1 cellular context compared by ENCODE assay signal in the genomic region with DNA sequence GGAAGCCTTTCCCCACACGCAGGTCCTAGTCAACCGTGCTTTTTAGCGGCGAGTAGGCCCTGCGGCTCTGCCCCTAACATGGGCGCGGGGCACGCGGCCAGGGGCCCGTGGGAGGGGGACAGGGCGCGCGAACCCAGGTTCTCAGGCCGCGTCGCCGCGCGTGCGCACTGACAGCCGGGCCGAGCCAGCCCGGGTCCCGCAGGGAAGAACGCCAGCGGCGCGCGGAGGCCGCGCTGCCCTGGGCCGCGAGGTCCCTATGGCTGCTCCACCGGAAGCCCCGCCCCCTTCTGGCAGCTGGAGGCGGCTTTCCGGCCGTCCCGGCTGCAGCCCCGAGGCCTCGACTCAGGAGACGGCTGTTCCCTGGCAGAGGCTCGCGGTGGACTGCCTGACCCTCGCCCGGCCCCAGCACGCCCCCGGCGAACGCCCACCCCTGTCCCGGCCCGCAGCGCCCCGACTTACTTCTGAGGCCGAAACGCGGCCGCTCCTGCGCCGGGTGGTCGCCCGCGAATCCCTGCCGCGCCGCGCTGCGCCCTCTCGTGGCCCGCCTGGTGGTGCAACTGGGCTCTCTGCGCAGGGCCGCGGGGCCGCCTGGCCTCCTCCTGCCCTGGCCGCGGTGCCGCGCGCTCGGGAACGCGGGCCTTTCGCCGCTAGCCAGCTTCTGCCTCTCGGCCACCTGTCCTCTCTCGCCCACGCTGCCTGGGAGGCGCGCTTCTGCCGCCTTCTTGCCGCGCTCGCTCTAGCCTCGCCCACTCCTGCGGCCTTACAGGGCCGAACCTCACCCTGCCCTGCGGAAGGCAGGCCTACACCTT.
A peak's percentile ranks its signal among the peaks of the same experiment; 100 is the strongest.
TF ChIP-seq lines count a peak whose summit lies in the region.

No MANE protein-coding gene starts in this region.

TF ChIP-seq in K562, 482 proteins besides CTCF, POLR2A, EP300 and RAD21 (continues in another document):
- TF ChIP-seq SNRNP70 (optimal IDR thresholded peaks at IDR 0.05; ENCODE audit: low read depth, low read length) (no peak), SIRT6 (IDR thresholded peaks at IDR 0.05; ENCODE audit: low read depth, low read length) (no peak), SOX6 (IDR thresholded peaks at IDR 0.05) (peak; percentile 49), ETV1 (tag; conservative IDR thresholded peaks at IDR 0.05; ENCODE audit: low read depth) (peak; percentile 77), PRPF4 (IDR thresholded peaks at IDR 0.05; ENCODE audit: insufficient read depth, low read depth, low read length, poor library complexity, severe bottlenecking) (peak; percentile 45), ZNF12 (CRISPR knock-in tag; IDR thresholded peaks at IDR 0.05) (peak; percentile 80), ZNF134 (CRISPR knock-in tag; conservative IDR thresholded peaks at IDR 0.05) (no peak; the same call in 1 of the 2 replicates), ZNF146 (CRISPR knock-in tag; IDR thresholded peaks at IDR 0.05; ENCODE audit: unreplicated experiment) (peak; percentile 8), ZNF830 (CRISPR knock-in tag; IDR thresholded peaks at IDR 0.05) (no peak), CTBP1 (IDR thresholded peaks at IDR 0.05; ENCODE audit: borderline replicate concordance) (peak; percentile 98), TCFL5 (CRISPR knock-in tag; conservative IDR thresholded peaks at IDR 0.05) (no peak), SLC30A9 (CRISPR knock-in tag; IDR thresholded peaks at IDR 0.05) (no peak), SMARCA5 (IDR thresholded peaks at IDR 0.05) (no peak), KAT2B (IDR thresholded peaks at IDR 0.05; ENCODE audit: low read depth, low read length) (no peak), ETV6 (IDR thresholded peaks at IDR 0.05; ENCODE audit: borderline replicate concordance in 1 of 2, low read depth in 2 of 2, low read length in 1 of 2) (no peak), ETV6 (CRISPR knock-in tag; IDR thresholded peaks at IDR 0.05; ENCODE audit: borderline replicate concordance) (peak; percentile 81; the same call in 1 of the 2 replicates), MAFF (IDR thresholded peaks at IDR 0.05; ENCODE audit: low read length) (no peak), BACH1 (tag; IDR thresholded peaks at IDR 0.05) (no peak), KAT7 (CRISPR knock-in tag; IDR thresholded peaks at IDR 0.05; ENCODE audit: borderline replicate concordance) (peak; percentile 88), SNIP1 (IDR thresholded peaks at IDR 0.05; ENCODE audit: low read depth) (no peak), TAL1 (IDR thresholded peaks at IDR 0.05) (no peak), SMARCE1 (IDR thresholded peaks at IDR 0.05) (0 out of 2 replicates have a peak, but pooled peaks have one; percentile 53), HLTF (IDR thresholded peaks at IDR 0.05) (no peak; the same call in 1 of the 2 replicates), TAF15 (IDR thresholded peaks at IDR 0.05; ENCODE audit: low read depth, low read length) (no peak), NFIC (IDR thresholded peaks at IDR 0.05) (peak; percentile 66), ZC3H4 (CRISPR knock-in tag; IDR thresholded peaks at IDR 0.05; ENCODE audit: borderline replicate concordance) (peak; percentile 7; the same call in 1 of the 2 replicates), TARDBP (IDR thresholded peaks at IDR 0.05) (peak; percentile 67; the same call in 1 of the 2 replicates), ZEB2 (IDR thresholded peaks at IDR 0.05) (no peak), SAP30 (IDR thresholded peaks at IDR 0.05; ENCODE audit: borderline replicate concordance, insufficient read depth, low read depth, low read length, poor library complexity, severe bottlenecking) (no peak), ZNF121 (CRISPR knock-in tag; conservative IDR thresholded peaks at IDR 0.05) (peak; percentile 51), HDAC1 (IDR thresholded peaks at IDR 0.05) (peak in 1 of 2 experiments; percentile 47; a peak in 2 of 4 replicates), CHCHD3 (CRISPR knock-in tag; IDR thresholded peaks at IDR 0.05) (no peak), PTRF (tag; IDR thresholded peaks at IDR 0.05) (no peak), GATAD2B (IDR thresholded peaks at IDR 0.05; ENCODE audit: borderline replicate concordance) (peak; percentile 76), YY1 (IDR thresholded peaks at IDR 0.05; ENCODE audit: borderline replicate concordance in 1 of 3, control insufficient read depth in 1 of 3, extremely low read depth in 1 of 3, insufficient read depth in 3 of 3, insufficient read length in 1 of 3, insufficient replicate concordance in 2 of 3, low read depth in 1 of 3, low read length in 2 of 3) (peak; percentile 49 to 89 (median 83))
- TF ChIP-seq, protein P1, sequence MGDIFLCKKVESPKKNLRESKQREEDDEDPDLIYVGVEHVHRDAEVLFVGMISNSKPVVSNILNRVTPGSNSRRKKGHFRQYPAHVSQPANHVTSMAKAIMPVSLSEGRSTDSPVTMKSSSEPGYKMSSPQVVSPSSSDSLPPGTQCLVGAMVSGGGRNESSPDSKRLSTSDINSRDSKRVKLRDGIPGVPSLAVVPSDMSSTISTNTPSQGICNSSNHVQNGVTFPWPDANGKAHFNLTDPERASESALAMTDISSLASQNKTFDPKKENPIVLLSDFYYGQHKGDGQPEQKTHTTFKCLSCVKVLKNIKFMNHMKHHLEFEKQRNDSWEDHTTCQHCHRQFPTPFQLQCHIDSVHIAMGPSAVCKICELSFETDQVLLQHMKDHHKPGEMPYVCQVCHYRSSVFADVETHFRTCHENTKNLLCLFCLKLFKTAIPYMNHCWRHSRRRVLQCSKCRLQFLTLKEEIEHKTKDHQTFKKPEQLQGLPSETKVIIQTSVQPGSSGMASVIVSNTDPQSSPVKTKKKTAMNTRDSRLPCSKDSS (IDR thresholded peaks at IDR 0.05; ENCODE audit: low read depth, partially characterized antibody): no peak
- TF ChIP-seq, protein P2, sequence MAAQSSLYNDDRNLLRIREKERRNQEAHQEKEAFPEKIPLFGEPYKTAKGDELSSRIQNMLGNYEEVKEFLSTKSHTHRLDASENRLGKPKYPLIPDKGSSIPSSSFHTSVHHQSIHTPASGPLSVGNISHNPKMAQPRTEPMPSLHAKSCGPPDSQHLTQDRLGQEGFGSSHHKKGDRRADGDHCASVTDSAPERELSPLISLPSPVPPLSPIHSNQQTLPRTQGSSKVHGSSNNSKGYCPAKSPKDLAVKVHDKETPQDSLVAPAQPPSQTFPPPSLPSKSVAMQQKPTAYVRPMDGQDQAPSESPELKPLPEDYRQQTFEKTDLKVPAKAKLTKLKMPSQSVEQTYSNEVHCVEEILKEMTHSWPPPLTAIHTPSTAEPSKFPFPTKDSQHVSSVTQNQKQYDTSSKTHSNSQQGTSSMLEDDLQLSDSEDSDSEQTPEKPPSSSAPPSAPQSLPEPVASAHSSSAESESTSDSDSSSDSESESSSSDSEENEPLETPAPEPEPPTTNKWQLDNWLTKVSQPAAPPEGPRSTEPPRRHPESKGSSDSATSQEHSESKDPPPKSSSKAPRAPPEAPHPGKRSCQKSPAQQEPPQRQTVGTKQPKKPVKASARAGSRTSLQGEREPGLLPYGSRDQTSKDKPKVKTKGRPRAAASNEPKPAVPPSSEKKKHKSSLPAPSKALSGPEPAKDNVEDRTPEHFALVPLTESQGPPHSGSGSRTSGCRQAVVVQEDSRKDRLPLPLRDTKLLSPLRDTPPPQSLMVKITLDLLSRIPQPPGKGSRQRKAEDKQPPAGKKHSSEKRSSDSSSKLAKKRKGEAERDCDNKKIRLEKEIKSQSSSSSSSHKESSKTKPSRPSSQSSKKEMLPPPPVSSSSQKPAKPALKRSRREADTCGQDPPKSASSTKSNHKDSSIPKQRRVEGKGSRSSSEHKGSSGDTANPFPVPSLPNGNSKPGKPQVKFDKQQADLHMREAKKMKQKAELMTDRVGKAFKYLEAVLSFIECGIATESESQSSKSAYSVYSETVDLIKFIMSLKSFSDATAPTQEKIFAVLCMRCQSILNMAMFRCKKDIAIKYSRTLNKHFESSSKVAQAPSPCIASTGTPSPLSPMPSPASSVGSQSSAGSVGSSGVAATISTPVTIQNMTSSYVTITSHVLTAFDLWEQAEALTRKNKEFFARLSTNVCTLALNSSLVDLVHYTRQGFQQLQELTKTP (IDR thresholded peaks at IDR 0.05; ENCODE audit: low read depth in 1 of 2, partially characterized antibody in 2 of 2): no peak
- TF ChIP-seq, protein P3, sequence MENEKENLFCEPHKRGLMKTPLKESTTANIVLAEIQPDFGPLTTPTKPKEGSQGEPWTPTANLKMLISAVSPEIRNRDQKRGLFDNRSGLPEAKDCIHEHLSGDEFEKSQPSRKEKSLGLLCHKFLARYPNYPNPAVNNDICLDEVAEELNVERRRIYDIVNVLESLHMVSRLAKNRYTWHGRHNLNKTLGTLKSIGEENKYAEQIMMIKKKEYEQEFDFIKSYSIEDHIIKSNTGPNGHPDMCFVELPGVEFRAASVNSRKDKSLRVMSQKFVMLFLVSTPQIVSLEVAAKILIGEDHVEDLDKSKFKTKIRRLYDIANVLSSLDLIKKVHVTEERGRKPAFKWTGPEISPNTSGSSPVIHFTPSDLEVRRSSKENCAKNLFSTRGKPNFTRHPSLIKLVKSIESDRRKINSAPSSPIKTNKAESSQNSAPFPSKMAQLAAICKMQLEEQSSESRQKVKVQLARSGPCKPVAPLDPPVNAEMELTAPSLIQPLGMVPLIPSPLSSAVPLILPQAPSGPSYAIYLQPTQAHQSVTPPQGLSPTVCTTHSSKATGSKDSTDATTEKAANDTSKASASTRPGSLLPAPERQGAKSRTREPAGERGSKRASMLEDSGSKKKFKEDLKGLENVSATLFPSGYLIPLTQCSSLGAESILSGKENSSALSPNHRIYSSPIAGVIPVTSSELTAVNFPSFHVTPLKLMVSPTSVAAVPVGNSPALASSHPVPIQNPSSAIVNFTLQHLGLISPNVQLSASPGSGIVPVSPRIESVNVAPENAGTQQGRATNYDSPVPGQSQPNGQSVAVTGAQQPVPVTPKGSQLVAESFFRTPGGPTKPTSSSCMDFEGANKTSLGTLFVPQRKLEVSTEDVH (IDR thresholded peaks at IDR 0.05; ENCODE audit: low read depth, partially characterized antibody): no peak
- TF ChIP-seq, protein P4, sequence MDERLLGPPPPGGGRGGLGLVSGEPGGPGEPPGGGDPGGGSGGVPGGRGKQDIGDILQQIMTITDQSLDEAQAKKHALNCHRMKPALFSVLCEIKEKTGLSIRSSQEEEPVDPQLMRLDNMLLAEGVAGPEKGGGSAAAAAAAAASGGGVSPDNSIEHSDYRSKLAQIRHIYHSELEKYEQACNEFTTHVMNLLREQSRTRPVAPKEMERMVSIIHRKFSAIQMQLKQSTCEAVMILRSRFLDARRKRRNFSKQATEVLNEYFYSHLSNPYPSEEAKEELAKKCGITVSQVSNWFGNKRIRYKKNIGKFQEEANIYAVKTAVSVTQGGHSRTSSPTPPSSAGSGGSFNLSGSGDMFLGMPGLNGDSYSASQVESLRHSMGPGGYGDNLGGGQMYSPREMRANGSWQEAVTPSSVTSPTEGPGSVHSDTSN (CRISPR knock-in tag; IDR thresholded peaks at IDR 0.05; ENCODE audit: low read depth): no peak
- TF ChIP-seq, protein P4 (tag; conservative IDR thresholded peaks at IDR 0.05; ENCODE audit: low read depth): no peak
- TF ChIP-seq, protein P5, sequence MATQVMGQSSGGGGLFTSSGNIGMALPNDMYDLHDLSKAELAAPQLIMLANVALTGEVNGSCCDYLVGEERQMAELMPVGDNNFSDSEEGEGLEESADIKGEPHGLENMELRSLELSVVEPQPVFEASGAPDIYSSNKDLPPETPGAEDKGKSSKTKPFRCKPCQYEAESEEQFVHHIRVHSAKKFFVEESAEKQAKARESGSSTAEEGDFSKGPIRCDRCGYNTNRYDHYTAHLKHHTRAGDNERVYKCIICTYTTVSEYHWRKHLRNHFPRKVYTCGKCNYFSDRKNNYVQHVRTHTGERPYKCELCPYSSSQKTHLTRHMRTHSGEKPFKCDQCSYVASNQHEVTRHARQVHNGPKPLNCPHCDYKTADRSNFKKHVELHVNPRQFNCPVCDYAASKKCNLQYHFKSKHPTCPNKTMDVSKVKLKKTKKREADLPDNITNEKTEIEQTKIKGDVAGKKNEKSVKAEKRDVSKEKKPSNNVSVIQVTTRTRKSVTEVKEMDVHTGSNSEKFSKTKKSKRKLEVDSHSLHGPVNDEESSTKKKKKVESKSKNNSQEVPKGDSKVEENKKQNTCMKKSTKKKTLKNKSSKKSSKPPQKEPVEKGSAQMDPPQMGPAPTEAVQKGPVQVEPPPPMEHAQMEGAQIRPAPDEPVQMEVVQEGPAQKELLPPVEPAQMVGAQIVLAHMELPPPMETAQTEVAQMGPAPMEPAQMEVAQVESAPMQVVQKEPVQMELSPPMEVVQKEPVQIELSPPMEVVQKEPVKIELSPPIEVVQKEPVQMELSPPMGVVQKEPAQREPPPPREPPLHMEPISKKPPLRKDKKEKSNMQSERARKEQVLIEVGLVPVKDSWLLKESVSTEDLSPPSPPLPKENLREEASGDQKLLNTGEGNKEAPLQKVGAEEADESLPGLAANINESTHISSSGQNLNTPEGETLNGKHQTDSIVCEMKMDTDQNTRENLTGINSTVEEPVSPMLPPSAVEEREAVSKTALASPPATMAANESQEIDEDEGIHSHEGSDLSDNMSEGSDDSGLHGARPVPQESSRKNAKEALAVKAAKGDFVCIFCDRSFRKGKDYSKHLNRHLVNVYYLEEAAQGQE (CRISPR knock-in tag; IDR thresholded peaks at IDR 0.05; ENCODE audit: low read depth): peak; percentile 82
- TF ChIP-seq, protein P6, sequence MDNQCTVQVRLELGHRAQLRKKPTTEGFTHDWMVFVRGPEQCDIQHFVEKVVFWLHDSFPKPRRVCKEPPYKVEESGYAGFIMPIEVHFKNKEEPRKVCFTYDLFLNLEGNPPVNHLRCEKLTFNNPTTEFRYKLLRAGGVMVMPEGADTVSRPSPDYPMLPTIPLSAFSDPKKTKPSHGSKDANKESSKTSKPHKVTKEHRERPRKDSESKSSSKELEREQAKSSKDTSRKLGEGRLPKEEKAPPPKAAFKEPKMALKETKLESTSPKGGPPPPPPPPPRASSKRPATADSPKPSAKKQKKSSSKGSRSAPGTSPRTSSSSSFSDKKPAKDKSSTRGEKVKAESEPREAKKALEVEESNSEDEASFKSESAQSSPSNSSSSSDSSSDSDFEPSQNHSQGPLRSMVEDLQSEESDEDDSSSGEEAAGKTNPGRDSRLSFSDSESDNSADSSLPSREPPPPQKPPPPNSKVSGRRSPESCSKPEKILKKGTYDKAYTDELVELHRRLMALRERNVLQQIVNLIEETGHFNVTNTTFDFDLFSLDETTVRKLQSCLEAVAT (IDR thresholded peaks at IDR 0.05): no peak
- TF ChIP-seq, protein P7, sequence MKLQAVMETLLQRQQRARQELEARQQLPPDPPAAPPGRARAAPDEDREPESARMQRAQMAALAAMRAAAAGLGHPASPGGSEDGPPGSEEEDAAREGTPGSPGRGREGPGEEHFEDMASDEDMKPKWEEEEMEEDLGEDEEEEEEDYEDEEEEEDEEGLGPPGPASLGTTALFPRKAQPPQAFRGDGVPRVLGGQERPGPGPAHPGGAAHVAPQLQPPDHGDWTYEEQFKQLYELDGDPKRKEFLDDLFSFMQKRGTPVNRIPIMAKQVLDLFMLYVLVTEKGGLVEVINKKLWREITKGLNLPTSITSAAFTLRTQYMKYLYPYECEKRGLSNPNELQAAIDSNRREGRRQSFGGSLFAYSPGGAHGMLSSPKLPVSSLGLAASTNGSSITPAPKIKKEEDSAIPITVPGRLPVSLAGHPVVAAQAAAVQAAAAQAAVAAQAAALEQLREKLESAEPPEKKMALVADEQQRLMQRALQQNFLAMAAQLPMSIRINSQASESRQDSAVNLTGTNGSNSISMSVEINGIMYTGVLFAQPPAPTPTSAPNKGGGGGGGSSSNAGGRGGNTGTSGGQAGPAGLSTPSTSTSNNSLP (IDR thresholded peaks at IDR 0.05; ENCODE audit: borderline replicate concordance, low read depth, low read length): no peak
